Comparison of ENCODE assay signal across 1 cellular context in the genomic region with DNA sequence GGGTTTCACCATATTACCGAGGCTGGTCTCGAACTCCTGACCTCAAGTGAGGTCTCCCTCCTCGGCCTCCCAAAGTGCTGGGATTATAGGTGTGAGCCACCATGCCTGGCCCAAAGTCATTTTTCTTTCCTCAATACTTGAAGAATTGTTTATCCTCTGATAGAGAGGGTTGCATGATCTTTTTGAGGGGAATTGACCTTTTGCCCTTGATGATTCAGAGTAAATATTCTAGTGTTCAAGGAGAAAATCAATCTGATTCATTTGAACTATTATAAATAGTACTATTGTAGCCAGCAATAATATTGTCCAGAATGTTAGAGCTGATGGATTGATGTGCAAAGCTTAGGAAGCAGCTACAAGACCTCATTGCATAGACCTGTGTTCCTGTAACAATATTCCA.
TF ChIP-seq lines count a peak whose summit lies in the region.

No MANE protein-coding gene starts in this region.

TF ChIP-seq in SK-N-SH, 30 proteins besides CTCF, POLR2A, EP300 and RAD21:
- TF ChIP-seq, protein P1, sequence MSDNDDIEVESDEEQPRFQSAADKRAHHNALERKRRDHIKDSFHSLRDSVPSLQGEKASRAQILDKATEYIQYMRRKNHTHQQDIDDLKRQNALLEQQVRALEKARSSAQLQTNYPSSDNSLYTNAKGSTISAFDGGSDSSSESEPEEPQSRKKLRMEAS (IDR thresholded peaks at IDR 0.05; ENCODE audit: low read depth): no peak
- TF ChIP-seq, protein P2, sequence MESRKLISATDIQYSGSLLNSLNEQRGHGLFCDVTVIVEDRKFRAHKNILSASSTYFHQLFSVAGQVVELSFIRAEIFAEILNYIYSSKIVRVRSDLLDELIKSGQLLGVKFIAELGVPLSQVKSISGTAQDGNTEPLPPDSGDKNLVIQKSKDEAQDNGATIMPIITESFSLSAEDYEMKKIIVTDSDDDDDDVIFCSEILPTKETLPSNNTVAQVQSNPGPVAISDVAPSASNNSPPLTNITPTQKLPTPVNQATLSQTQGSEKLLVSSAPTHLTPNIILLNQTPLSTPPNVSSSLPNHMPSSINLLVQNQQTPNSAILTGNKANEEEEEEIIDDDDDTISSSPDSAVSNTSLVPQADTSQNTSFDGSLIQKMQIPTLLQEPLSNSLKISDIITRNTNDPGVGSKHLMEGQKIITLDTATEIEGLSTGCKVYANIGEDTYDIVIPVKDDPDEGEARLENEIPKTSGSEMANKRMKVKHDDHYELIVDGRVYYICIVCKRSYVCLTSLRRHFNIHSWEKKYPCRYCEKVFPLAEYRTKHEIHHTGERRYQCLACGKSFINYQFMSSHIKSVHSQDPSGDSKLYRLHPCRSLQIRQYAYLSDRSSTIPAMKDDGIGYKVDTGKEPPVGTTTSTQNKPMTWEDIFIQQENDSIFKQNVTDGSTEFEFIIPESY (IDR thresholded peaks at IDR 0.05; ENCODE audit: borderline replicate concordance, low read depth): no peak
- TF ChIP-seq TAF1 (IDR thresholded peaks at IDR 0.05; ENCODE audit: borderline replicate concordance, low read depth, low read length) (no peak), RXRA (IDR thresholded peaks at IDR 0.05; ENCODE audit: borderline replicate concordance, low read depth) (peak; percentile 29; the same call in 1 of the 2 replicates), SIN3A (IDR thresholded peaks at IDR 0.05; ENCODE audit: borderline replicate concordance, low read depth, low read length) (no peak), POLR2AphosphoS5 (IDR thresholded peaks at IDR 0.05; ENCODE audit: low read depth, low read length) (no peak)
- TF ChIP-seq, protein P3, sequence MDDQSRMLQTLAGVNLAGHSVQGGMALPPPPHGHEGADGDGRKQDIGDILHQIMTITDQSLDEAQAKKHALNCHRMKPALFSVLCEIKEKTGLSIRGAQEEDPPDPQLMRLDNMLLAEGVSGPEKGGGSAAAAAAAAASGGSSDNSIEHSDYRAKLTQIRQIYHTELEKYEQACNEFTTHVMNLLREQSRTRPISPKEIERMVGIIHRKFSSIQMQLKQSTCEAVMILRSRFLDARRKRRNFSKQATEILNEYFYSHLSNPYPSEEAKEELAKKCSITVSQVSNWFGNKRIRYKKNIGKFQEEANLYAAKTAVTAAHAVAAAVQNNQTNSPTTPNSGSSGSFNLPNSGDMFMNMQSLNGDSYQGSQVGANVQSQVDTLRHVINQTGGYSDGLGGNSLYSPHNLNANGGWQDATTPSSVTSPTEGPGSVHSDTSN (IDR thresholded peaks at IDR 0.05): peak; percentile 42; the same call in 1 of the 2 replicates
- TF ChIP-seq, protein P4, sequence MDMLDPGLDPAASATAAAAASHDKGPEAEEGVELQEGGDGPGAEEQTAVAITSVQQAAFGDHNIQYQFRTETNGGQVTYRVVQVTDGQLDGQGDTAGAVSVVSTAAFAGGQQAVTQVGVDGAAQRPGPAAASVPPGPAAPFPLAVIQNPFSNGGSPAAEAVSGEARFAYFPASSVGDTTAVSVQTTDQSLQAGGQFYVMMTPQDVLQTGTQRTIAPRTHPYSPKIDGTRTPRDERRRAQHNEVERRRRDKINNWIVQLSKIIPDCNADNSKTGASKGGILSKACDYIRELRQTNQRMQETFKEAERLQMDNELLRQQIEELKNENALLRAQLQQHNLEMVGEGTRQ (IDR thresholded peaks at IDR 0.05; ENCODE audit: borderline replicate concordance, low read depth, low read length): no peak
TF ChIP-seq in SK-N-SH: peak in this region for 2.
